Comparison of ENCODE assay signal across 34 cellular contexts in genomic region chr20:37937686-37938085, GRCh38. TPM values are rescaled to one million over a fixed set of nuclear protein-coding genes. Genes with fewer than 3 reads are reported as not detected.
"Had no signal": no experiment of that assay in that cellular context is flagged by ENCODE, and none has a peak within 500 bp of the region (broad histone marks: within the 10 kb centered on the region; RNA-seq: fewer than 3 reads in every experiment).

No MANE protein-coding gene starts in this region.

- H3K9me3 ChIP-seq: Peyer's patch had no signal

- DNase-seq: activated B cell treated with CpG ODN at 0.5 μM for 24 hours; activated CD4-positive, alpha-beta memory T cell treated with anti-CD3 and anti-CD28 coated beads for 36 hours; activated CD4-positive, alpha-beta T cell treated with anti-CD3 and anti-CD28 coated beads for 4 hours; activated CD4-positive, alpha-beta T cell treated with anti-CD3 and anti-CD28 coated beads, Interleukin-2, amount 50 U/mL, for 1 hour; activated CD4-positive, CD25-positive, alpha-beta regulatory T cell treated with anti-CD3 and anti-CD28 coated beads, Interleukin-2, amount 50 U/mL, for 72 hours; activated CD8-positive, alpha-beta memory T cell treated with anti-CD3 and anti-CD28 coated beads, Interleukin-2, amount 50 U/mL, for 4 hours; activated naive CD4-positive, alpha-beta T cell; activated naive CD4-positive, alpha-beta T cell treated with anti-CD3 and anti-CD28 coated beads, Interleukin-2, amount 50 U/mL, for 16 hours; activated naive CD8-positive, alpha-beta T cell treated with anti-CD3 and anti-CD28 coated beads for 36 hours; activated T-cell treated with anti-CD3 and anti-CD28 coated beads for 4 hours; activated T-cell treated with anti-CD3 and anti-CD28 coated beads, Interleukin-2, amount 50 U/mL, for 4 hours; amniotic stem cell; brain microvascular endothelial cell; NCI-H1092 treated with DMSO at 0.1 percent for 48 hours; NCI-H1417; NCI-H146; NCI-H187; NCI-H2029 treated with DMSO at 0.1 percent for 48 hours; NCI-H2107; NCI-H2171; NCI-H510A; NCI-H526; NCI-H748 treated with DMSO at 0.1 percent for 48 hours; NK-92 treated with Interleukin-12 subunit alpha and Interleukin-12 subunit beta, amount 100 ng/mL, for 24 hours; PC-3; Right ventricle myocardium superior; RPMI8226; SW 1271; T-helper 1 cell; T-helper 2 cell; T-helper 9 cell had no signal

- H3K4me3 ChIP-seq: Peyer's patch had no signal

- H3K36me3 ChIP-seq: brain microvascular endothelial cell, Peyer's patch had no signal

- H3K27ac ChIP-seq: brain microvascular endothelial cell, Peyer's patch, VCaP had no signal

- H3K27me3 ChIP-seq: brain microvascular endothelial cell, Peyer's patch had no signal

- ATAC-seq: activated T-cell treated with anti-CD3 and anti-CD28 coated beads, Interleukin-2, amount 50 U/mL, for 4 hours; PC-3 had no signal

- H3K4me1 ChIP-seq: Peyer's patch had no signal

RNA-seq across cellular contexts. Expression of gene VSTM2L, which starts 34.8 kb away (rescaled TPM):
- total RNA-seq: activated B cell treated with CpG ODN at 0.5 μM for 24 hours; activated CD4-positive, alpha-beta memory T cell treated with anti-CD3 and anti-CD28 coated beads for 36 hours; activated naive CD8-positive, alpha-beta T cell treated with anti-CD3 and anti-CD28 coated beads for 36 hours had no signal
- polyA plus RNA-seq: aorta had no signal
